8 cellular contexts compared by ENCODE assay signal in the genomic region with DNA sequence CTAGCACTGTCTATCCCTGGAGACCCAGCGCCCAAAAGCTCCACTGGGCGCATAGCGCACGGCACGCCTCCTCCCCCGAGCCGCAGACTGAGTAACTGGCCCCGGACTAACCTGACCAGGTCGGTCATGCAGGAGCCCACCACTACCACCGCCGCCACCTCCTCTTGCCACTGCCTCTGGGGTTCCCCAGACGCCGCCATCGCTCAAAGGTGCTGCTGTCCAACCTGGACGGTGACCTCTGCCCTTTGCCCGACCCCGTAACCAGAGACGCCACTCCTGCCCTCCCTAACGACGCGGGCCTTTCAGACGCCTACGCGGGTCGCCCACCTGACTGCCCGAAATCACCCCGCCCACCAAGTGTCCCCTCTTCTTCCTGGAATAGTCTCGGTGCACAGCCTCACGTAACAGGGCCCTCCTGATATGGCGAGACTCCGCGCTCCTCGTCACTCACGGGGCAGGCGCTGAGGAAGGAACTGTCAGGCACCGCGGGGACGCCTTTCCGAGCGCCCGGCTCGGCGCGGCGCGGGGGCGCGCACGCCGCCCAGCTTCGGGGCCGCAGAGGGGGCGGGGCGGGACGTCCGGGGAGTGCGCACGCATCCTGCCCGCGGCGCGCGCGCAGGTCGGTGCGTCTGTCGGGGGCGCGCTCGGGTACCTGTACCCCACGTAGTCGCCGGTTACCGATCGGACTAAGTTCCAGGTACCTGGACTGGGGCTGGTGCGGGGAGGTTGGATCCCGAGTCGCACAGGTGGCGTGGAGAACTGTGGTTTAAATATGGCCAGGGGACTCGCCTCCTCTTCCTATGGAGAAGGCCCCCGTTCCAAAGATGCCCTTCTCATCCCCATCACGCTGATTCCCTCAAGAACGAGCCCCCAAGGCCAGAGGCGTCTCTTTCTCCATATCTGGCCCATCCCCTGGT. TPM values are rescaled to one million over a fixed set of nuclear protein-coding genes. Genes with fewer than 3 reads are reported as not detected.
DNase-seq lines count a peak whose midpoint lies in the region; ATAC-seq and TF ChIP-seq lines count a peak whose summit lies in the region.

A gene (plus strand): TSS at position 584 of the 917 bp plus-strand sequence. CDS start 3,828 bp downstream, outside the sequence.
A gene (minus strand): TSS at position 242 of the 917 bp plus-strand sequence. CDS start 42 bp downstream, at position 200.

- no peaks in the 10 kb centered on the region for H3K9me3 Mint-ChIP-seq in brain

- peaks cover 54% of the 10 kb centered on the region for H3K4me1 Mint-ChIP-seq in brain

- no peaks in the 10 kb centered on the region for H3K27me3 ChIP-seq in iPS-15b (ENCODE audit: control insufficient read depth, insufficient read depth, low read length)
- no peaks in the 10 kb centered on the region for H3K27me3 ChIP-seq in skeletal muscle satellite cell (ENCODE audit: control insufficient read depth, insufficient read depth, low read length)

- TF ChIP-seq CTCF in 22Rv1 (IDR thresholded peaks at IDR 0.05) (no peak), brain (conservative IDR thresholded peaks at IDR 0.05) (no peak)

- H3K9ac ChIP-seq in iPS-15b (ENCODE audit: low read depth, low read length) (peak within 1 kb of the TSS; percentile 85), skeletal muscle satellite cell (ENCODE audit: low read depth, low read length) (peak within 1 kb of the TSS; percentile 97)

- H3K27me3 Mint-ChIP-seq in brain: peaks cover 13% of the 10 kb centered on the region

- H3K27ac ChIP-seq in 22Rv1: peak within 1 kb of the TSS; percentile 72

- H3K36me3 ChIP-seq in iPS-15b (ENCODE audit: control insufficient read depth, insufficient read depth, low read length): no peaks in the 10 kb centered on the region
- H3K36me3 ChIP-seq in skeletal muscle satellite cell (ENCODE audit: insufficient read depth, low read length): no peaks in the 10 kb centered on the region

- H3K4me3 Mint-ChIP-seq in brain: peak within 1 kb of the TSS; percentile 98 to 100 (median 99)

- DNase-seq in NCI-H2107 (lab: John Stamatoyannopoulos, UW) (peak; percentile 62), UCSD-AML1 (lab: John Stamatoyannopoulos, UW; ENCODE audit: unreplicated experiment) (peak; percentile 91)

- ATAC-seq in GM18861 (IDR thresholded peaks at IDR 0.05; ENCODE audit: unreplicated experiment): peak; percentile 66
- peak; percentile 66 for ATAC-seq in HG03066 (IDR thresholded peaks at IDR 0.05; ENCODE audit: low read depth, unreplicated experiment)

- peak within 1 kb of the TSS; percentile 83 for H3K4me2 ChIP-seq in skeletal muscle satellite cell (ENCODE audit: low read length)

- peaks cover 16% of the 10 kb centered on the region for H3K36me3 Mint-ChIP-seq in brain

- H3K27ac Mint-ChIP-seq in brain: peak within 1 kb of the TSS; percentile 98 to 100 (median 99)

- H3K4me1 ChIP-seq in iPS-15b (ENCODE audit: control insufficient read depth, insufficient read depth, low read length) (no peaks in the 10 kb centered on the region), skeletal muscle satellite cell (ENCODE audit: control insufficient read depth, insufficient read depth, low read length) (peaks cover 40% of the 10 kb centered on the region)

- H3K4me3 ChIP-seq in iPS-15b (ENCODE audit: low read depth, low read length): peak within 1 kb of the TSS; percentile 88
- peak within 1 kb of the TSS; percentile 99 for H3K4me3 ChIP-seq in skeletal muscle satellite cell (ENCODE audit: low read length)

- H3K9me3 ChIP-seq in iPS-15b (ENCODE audit: control insufficient read depth, insufficient read depth, low read length) (no peaks in the 10 kb centered on the region), skeletal muscle satellite cell (replicated peaks; ENCODE audit: low read length) (no peaks in the 10 kb centered on the region)

RNA-seq across cellular contexts. Expression of the first gene that starts in this region (rescaled TPM):
- 49.6 TPM for polyA plus RNA-seq in brain (ENCODE audit: insufficient read depth, low read depth, low replicate concordance)
- total RNA-seq in skeletal muscle satellite cell (2012; rRNA removed): 23.2 and 23.6 TPM in 2 replicates

RNA-seq across cellular contexts. Expression of the second gene that starts in this region (rescaled TPM):
- polyA plus RNA-seq in brain (ENCODE audit: insufficient read depth, low read depth, low replicate concordance): 2.1 TPM
- total RNA-seq in skeletal muscle satellite cell (2012; rRNA removed): 0.76 and 2.0 TPM in 2 replicates

Comparison
In these comparisons a context has a peak if more than half of its experiments do, and no peak if none do; other contexts are left out.
1. Peak in every context shown above with its lines: DNase-seq, ATAC-seq, H3K4me3 ChIP-seq and H3K27ac ChIP-seq.